Comparison of ENCODE assay signal across 9 cellular contexts in genomic region chr17:28385037-28385797, GRCh38. TPM values are rescaled to one million over a fixed set of nuclear protein-coding genes. Genes with fewer than 3 reads are reported as not detected.
DNase-seq lines count a peak whose midpoint lies in the region; ATAC-seq, FAIRE-seq and TF ChIP-seq lines count a peak whose summit lies in the region.
"Had no signal": no experiment of that assay in that cellular context is flagged by ENCODE, and none has a peak within 500 bp of the region (broad histone marks: within the 10 kb centered on the region; RNA-seq: fewer than 3 reads in every experiment).

No MANE protein-coding gene starts in this region.

- DNase-seq in HT-29 (ENCODE audit: low spot score): peak; percentile 62
- DNase-seq in H1 (ENCODE audit: low read depth in 1 of 2, low spot score in 2 of 2): no peak
- no peak for DNase-seq in omental fat pad (ENCODE audit: low spot score)
- DNase-seq in HPDE6-E6E7 (ENCODE audit: extremely low spot score): no peak
- DNase-seq in stimulated activated naive CD4-positive, alpha-beta T cell treated with Interleukin-2 at 50 U/mL for 16 hours (lab: John Stamatoyannopoulos, UW): no peak
- DNase-seq in HFFc6: no peak

- H3K4me3 ChIP-seq in GM08714 (ENCODE audit: low read length) (peak overlapping the region; percentile 55; the same call in 1 of the 2 replicates), H1 (ENCODE audit: extremely low read depth in 1 of 4, insufficient read depth in 2 of 4, low read depth in 3 of 4, low read length in 4 of 4) (peak overlapping the region; percentile 32 to 77 (median 62))

- no peak overlapping the region for H4K91ac ChIP-seq in H1 (replicated peaks; ENCODE audit: insufficient read length, low read length)

- no peak for TF ChIP-seq RAD21 in H1 (IDR thresholded peaks at IDR 0.05 in 1 of 2, conservative IDR thresholded peaks at IDR 0.05 in 1 of 2; ENCODE audit: low read depth in 2 of 2, low read length in 2 of 2)

- no peak overlapping the region; a peak in 1 of 7 replicates for H3K9ac ChIP-seq in H1 (replicated peaks in 1 of 4; ENCODE audit: extremely low read depth in 1 of 4, low read depth in 3 of 4, low read length in 3 of 4)

- H3K56ac ChIP-seq in H1 (replicated peaks; ENCODE audit: insufficient read length, low read depth, low read length): no peak overlapping the region

- FAIRE-seq in H1 (lab: Jason Lieb, UNC): no peak

- no peak overlapping the region for H3K23ac ChIP-seq in H1 (ENCODE audit: insufficient read length)

- no peak overlapping the region for H3K27ac Mint-ChIP-seq in HFFc6

- no peak overlapping the region; the same call in 1 of the 2 replicates for H2BK15ac ChIP-seq in H1 (ENCODE audit: low read length)

- peaks cover 2 to 4% of the 10 kb centered on the region in 2 experiments for H4K20me1 ChIP-seq in H1 (replicated peaks in 1 of 2; ENCODE audit: control insufficient read depth in 1 of 2, insufficient read depth in 2 of 2, low read length in 2 of 2)

- 0 out of 2 replicates have a peak overlapping the region, but pooled peaks have one; percentile 71 for H4K8ac ChIP-seq in H1 (ENCODE audit: extremely low read depth, insufficient read depth, low read length)

- no peaks in the 10 kb centered on the region for H3K79me2 ChIP-seq in H1 (ENCODE audit: control insufficient read depth in 1 of 2, insufficient read depth in 2 of 2, low read length in 2 of 2)

- H2BK12ac ChIP-seq in H1 (ENCODE audit: low read depth, low read length): 0 out of 2 replicates have a peak overlapping the region, but pooled peaks have one; percentile 2

- no peaks in the 10 kb centered on the region for H3K79me1 ChIP-seq in H1 (ENCODE audit: low read depth, low read length)

- H3K27me3 ChIP-seq in H1 (replicated peaks in 1 of 4; ENCODE audit: control insufficient read depth in 3 of 4, extremely low read depth in 1 of 4, insufficient read depth in 3 of 4, low read length in 3 of 4): peaks cover 38 to 60% (median 54%) of the 10 kb centered on the region in 4 experiments

- WGBS in H1 (ENCODE audit: extremely low coverage in 1 of 2, insufficient coverage in 1 of 2, insufficient read length in 1 of 2, insufficient replicate concordance in 2 of 2, low coverage in 1 of 2, low lambda C conversion rate in 2 of 2, missing lambda C conversion rate in 1 of 2), 2 experiments: 29% methylated on average over 25 of the region's 37 CpGs; no CpG with 5 or more reads in 1 of the 2 experiments

- CTCF ChIA-PET in H1 (lab: Charles Lee; ENCODE audit: partially characterized antibody): interaction anchor here (0.9 to 14.7 kb wide), 10 partner anchors 10 to 154 kb away, joined by 3 to 142 read pairs (median 4); no protein-coding TSS in a partner anchor

- H3K4me1 Mint-ChIP-seq in HFFc6 (ENCODE audit: low read depth): peaks cover 6% of the 10 kb centered on the region

- POLR2A ChIA-PET in H1 (lab: Charles Lee; ENCODE audit: partially characterized antibody): interaction anchor here (1.4 to 12.7 kb wide), 3 partner anchors 13 to 27 kb away, joined by 4 to 135 read pairs (median 9); partner anchors contain the start of genes POLDIP2 and SLC46A1

- ATAC-seq in omental fat pad (ENCODE audit: low FRiP score): peak; percentile 34
- ATAC-seq in HG03039 (IDR thresholded peaks at IDR 0.05; ENCODE audit: unreplicated experiment): no peak

- TF ChIP-seq CTCF in H1 (IDR thresholded peaks at IDR 0.05; ENCODE audit: control extremely low read depth in 1 of 3, insufficient read depth in 1 of 3, low read depth in 1 of 3, low read length in 3 of 3) (no peak), omental fat pad (IDR thresholded peaks at IDR 0.05) (no peak), HFFc6 (IDR thresholded peaks at IDR 0.05) (no peak)

- no peak overlapping the region for H4K5ac ChIP-seq in H1 (ENCODE audit: insufficient read length, low read depth, low read length)

- no peak overlapping the region for H2AK5ac ChIP-seq in H1 (ENCODE audit: low read depth, low read length)

- peak overlapping the region; percentile 65; the same call in 1 of the 2 replicates for H2AFZ ChIP-seq in H1 (ENCODE audit: low read length)

- TF ChIP-seq EP300 in H1 (IDR thresholded peaks at IDR 0.05; ENCODE audit: borderline replicate concordance in 1 of 2, low read depth in 2 of 2, low read length in 2 of 2): no peak

- no peaks in the 10 kb centered on the region for H3K9me3 ChIP-seq in H1 (ENCODE audit: insufficient read depth in 2 of 2, low read depth in 1 of 2, low read length in 1 of 2)

- H2BK5ac ChIP-seq in H1 (ENCODE audit: low read depth, low read length): no peak overlapping the region; the same call in 1 of the 2 replicates

- no peak for TF ChIP-seq POLR2A in H1 (IDR thresholded peaks at IDR 0.05; ENCODE audit: control extremely low read depth in 1 of 2, low read depth in 2 of 2, low read length in 2 of 2)

- H3K36me3 Mint-ChIP-seq in HFFc6 (ENCODE audit: low read depth): peaks cover 12% of the 10 kb centered on the region

- peak overlapping the region; percentile 89 to 95 for H3K4me2 ChIP-seq in H1 (ENCODE audit: insufficient read depth in 1 of 2, low read depth in 2 of 2, low read length in 2 of 2)

- no peak overlapping the region for H3K14ac ChIP-seq in H1 (ENCODE audit: insufficient read length)

- no peak overlapping the region for H3K4ac ChIP-seq in H1 (replicated peaks; ENCODE audit: insufficient read length, low read depth, low read length)

- 0 out of 8 replicates have a peak, but pooled peaks cover 0 to 3% (median 0%) of the 10 kb centered on the region in 4 experiments for H3K36me3 ChIP-seq in H1 (ENCODE audit: control insufficient read depth in 2 of 4, insufficient read depth in 4 of 4, low read length in 3 of 4)

- peaks cover 0 to 13% (median 6%) of the 10 kb centered on the region in 4 experiments; a peak in 4 of 7 replicates for H3K4me1 ChIP-seq in H1 (replicated peaks in 1 of 4; ENCODE audit: control insufficient read depth in 3 of 4, insufficient read depth in 4 of 4, low read length in 3 of 4)

- no peak overlapping the region for H3K27ac ChIP-seq in H1 (ENCODE audit: low read depth, low read length)

- no peak overlapping the region for H3K18ac ChIP-seq in H1 (ENCODE audit: extremely low read depth, low read length)

- H3K27me3 Mint-ChIP-seq in HFFc6 (ENCODE audit: insufficient read depth): no peaks in the 10 kb centered on the region; the same call in 1 of the 2 replicates

- no peaks in the 10 kb centered on the region for H3K9me3 Mint-ChIP-seq in HFFc6
- H3K9me3 Mint-ChIP-seq: neural crest cell had no signal

- H2BK20ac ChIP-seq in H1 (ENCODE audit: low read length): no peak overlapping the region; the same call in 1 of the 2 replicates

- H3K4me3 Mint-ChIP-seq in HFFc6: no peak overlapping the region
- H3K4me3 Mint-ChIP-seq: neural crest cell had no signal

- H3K23me2 ChIP-seq in H1 (ENCODE audit: low read depth, low read length): peaks cover 14% of the 10 kb centered on the region

- no peak overlapping the region for H2BK120ac ChIP-seq in H1 (replicated peaks; ENCODE audit: low read depth, low read length)

RNA-seq across cellular contexts. Expression of gene SARM1, which starts 13.7 kb away (rescaled TPM):
- 8.0 and 8.6 TPM in 2 replicates for total RNA-seq in HT-29 (2014; rRNA removed; shearing (Covaris generic))
- total RNA-seq in H1 (2021; fragmentation: NEBNext Ultra II Directional; extraction: Animal tissue kit (Norgen Biotek cat#: 25700)): 6.5 and 9.2 TPM in 2 replicates
- polyA plus RNA-seq in H1 (2011; rRNA removed): 5.8 and 6.1 TPM in 2 replicates
- 3.7 TPM for polyA plus RNA-seq in H1 (2011; cell fraction: cytosol; rRNA removed)
- 9.4 TPM for polyA plus RNA-seq in H1 (2011; cell fraction: nucleus; rRNA removed)
- polyA plus RNA-seq in H1 (2012, experiment 1 of 2): 4.2 to 7.6 TPM (median 6.5 TPM) in 4 replicates
- polyA plus RNA-seq in H1 (2012, experiment 2 of 2): 5.4 TPM
- 4.0 TPM for polyA plus RNA-seq in H1 (2013, experiment 1 of 2)
- 4.0 TPM for polyA plus RNA-seq in H1 (2013, experiment 2 of 2)
- 11.7 and 15.0 TPM in 2 replicates for polyA minus RNA-seq in H1 (2011; rRNA and poly(A)+ RNA removed)
- 5.9 TPM for polyA minus RNA-seq in H1 (2011; cell fraction: cytosol; rRNA and poly(A)+ RNA removed)
- polyA minus RNA-seq in H1 (2011; cell fraction: nucleus; rRNA and poly(A)+ RNA removed): 6.6 TPM
- total RNA-seq in omental fat pad: 10 to 100 TPM in 3 of 4 donors, 1 to 10 TPM in 1; 8.5 to 13.1 (median 12.3) TPM
- 10 to 100 TPM; 15.1 to 18.9 (median 16.8) TPM for total RNA-seq in HFFc6 (2021; fragmentation: NEBNext Ultra II Directional; extraction: Animal tissue kit (Norgen Biotek cat#: 25700))

RNA-seq across cellular contexts. Expression of gene VTN, which starts 15.1 kb away (rescaled TPM):
- total RNA-seq in HT-29 (2014; rRNA removed; shearing (Covaris generic)): not detected in 2 replicates
- not detected in 2 replicates for total RNA-seq in H1 (2021; fragmentation: NEBNext Ultra II Directional; extraction: Animal tissue kit (Norgen Biotek cat#: 25700))
- polyA plus RNA-seq in H1 (2011; rRNA removed): 0.18 and 0.38 TPM in 2 replicates
- polyA plus RNA-seq in H1 (2011; cell fraction: cytosol; rRNA removed): 0.26 TPM
- 0.64 TPM for polyA plus RNA-seq in H1 (2011; cell fraction: nucleus; rRNA removed)
- polyA plus RNA-seq in H1 (2012, experiment 1 of 2): 0.36 to 0.55 TPM (median 0.46 TPM) in 4 replicates
- polyA plus RNA-seq in H1 (2012, experiment 2 of 2): 0.52 TPM
- 0.22 TPM for polyA plus RNA-seq in H1 (2013, experiment 1 of 2)
- polyA plus RNA-seq in H1 (2013, experiment 2 of 2): 0.13 TPM
- 0.28 TPM in 1 of 2 replicates, not detected in the other for polyA minus RNA-seq in H1 (2011; rRNA and poly(A)+ RNA removed)
- polyA minus RNA-seq in H1 (2011; cell fraction: cytosol; rRNA and poly(A)+ RNA removed): not detected
- polyA minus RNA-seq in H1 (2011; cell fraction: nucleus; rRNA and poly(A)+ RNA removed): 1.1 TPM
- 10 to 100 TPM in 2 of 4 donors, 1 to 10 TPM in 2; 3.2 to 82.4 (median 14.7) TPM for total RNA-seq in omental fat pad
- total RNA-seq in HFFc6 (2021; fragmentation: NEBNext Ultra II Directional; extraction: Animal tissue kit (Norgen Biotek cat#: 25700)): under 1 TPM; 0.36 to 0.76 (median 0.60) TPM

RNA-seq across cellular contexts. Expression of gene SEBOX, which starts 20.2 kb away (rescaled TPM):
- not detected in 2 replicates for total RNA-seq in HT-29 (2014; rRNA removed; shearing (Covaris generic))
- not detected in 2 replicates for total RNA-seq in H1 (2021; fragmentation: NEBNext Ultra II Directional; extraction: Animal tissue kit (Norgen Biotek cat#: 25700))
- not detected in 2 replicates for polyA plus RNA-seq in H1 (2011; rRNA removed)
- not detected for polyA plus RNA-seq in H1 (2011; cell fraction: cytosol; rRNA removed)
- not detected for polyA plus RNA-seq in H1 (2011; cell fraction: nucleus; rRNA removed)
- not detected in 4 replicates for polyA plus RNA-seq in H1 (2012, experiment 1 of 2)
- not detected for polyA plus RNA-seq in H1 (2012, experiment 2 of 2)
- not detected for polyA plus RNA-seq in H1 (2013, experiment 1 of 2)
- polyA plus RNA-seq in H1 (2013, experiment 2 of 2): not detected
- not detected in 2 replicates for polyA minus RNA-seq in H1 (2011; rRNA and poly(A)+ RNA removed)
- polyA minus RNA-seq in H1 (2011; cell fraction: cytosol; rRNA and poly(A)+ RNA removed): not detected
- not detected for polyA minus RNA-seq in H1 (2011; cell fraction: nucleus; rRNA and poly(A)+ RNA removed)
- total RNA-seq in omental fat pad: not detected
- not detected for total RNA-seq in HFFc6 (2021; fragmentation: NEBNext Ultra II Directional; extraction: Animal tissue kit (Norgen Biotek cat#: 25700))
- total RNA-seq: neural crest cell had no signal

RNA-seq across cellular contexts. Expression of gene SLC46A1, which starts 20.8 kb away (rescaled TPM):
- 5.0 and 5.1 TPM in 2 replicates for total RNA-seq in HT-29 (2014; rRNA removed; shearing (Covaris generic))
- total RNA-seq in H1 (2021; fragmentation: NEBNext Ultra II Directional; extraction: Animal tissue kit (Norgen Biotek cat#: 25700)): 7.1 and 8.7 TPM in 2 replicates
- polyA plus RNA-seq in H1 (2011; rRNA removed): 5.3 and 5.9 TPM in 2 replicates
- 3.6 TPM for polyA plus RNA-seq in H1 (2011; cell fraction: cytosol; rRNA removed)
- polyA plus RNA-seq in H1 (2011; cell fraction: nucleus; rRNA removed): 7.7 TPM
- polyA plus RNA-seq in H1 (2012, experiment 1 of 2): 5.4 to 7.1 TPM (median 6.5 TPM) in 4 replicates
- 6.1 TPM for polyA plus RNA-seq in H1 (2012, experiment 2 of 2)
- polyA plus RNA-seq in H1 (2013, experiment 1 of 2): 10.0 TPM
- polyA plus RNA-seq in H1 (2013, experiment 2 of 2): 9.6 TPM
- 7.4 and 10.2 TPM in 2 replicates for polyA minus RNA-seq in H1 (2011; rRNA and poly(A)+ RNA removed)
- 4.5 TPM for polyA minus RNA-seq in H1 (2011; cell fraction: cytosol; rRNA and poly(A)+ RNA removed)
- polyA minus RNA-seq in H1 (2011; cell fraction: nucleus; rRNA and poly(A)+ RNA removed): 10.5 TPM
- total RNA-seq in omental fat pad: 10 to 100 TPM; 11.3 to 16.9 (median 12.9) TPM
- total RNA-seq in HFFc6 (2021; fragmentation: NEBNext Ultra II Directional; extraction: Animal tissue kit (Norgen Biotek cat#: 25700)): 1 to 10 TPM; 4.3 to 6.7 (median 6.4) TPM

RNA-seq across cellular contexts. Expression of gene POLDIP2, which starts 27.9 kb away (rescaled TPM):
- total RNA-seq in HT-29 (2014; rRNA removed; shearing (Covaris generic)): 146 and 158 TPM in 2 replicates
- total RNA-seq in H1 (2021; fragmentation: NEBNext Ultra II Directional; extraction: Animal tissue kit (Norgen Biotek cat#: 25700)): 74.0 and 75.3 TPM in 2 replicates
- polyA plus RNA-seq in H1 (2011; rRNA removed): 76.1 and 92.3 TPM in 2 replicates
- 73.8 TPM for polyA plus RNA-seq in H1 (2011; cell fraction: cytosol; rRNA removed)
- 73.2 TPM for polyA plus RNA-seq in H1 (2011; cell fraction: nucleus; rRNA removed)
- polyA plus RNA-seq in H1 (2012, experiment 1 of 2): 70.2 to 81.0 TPM (median 78.6 TPM) in 4 replicates
- 90.8 TPM for polyA plus RNA-seq in H1 (2012, experiment 2 of 2)
- 54.0 TPM for polyA plus RNA-seq in H1 (2013, experiment 1 of 2)
- polyA plus RNA-seq in H1 (2013, experiment 2 of 2): 54.4 TPM
- 64.2 and 65.9 TPM in 2 replicates for polyA minus RNA-seq in H1 (2011; rRNA and poly(A)+ RNA removed)
- polyA minus RNA-seq in H1 (2011; cell fraction: cytosol; rRNA and poly(A)+ RNA removed): 35.7 TPM
- polyA minus RNA-seq in H1 (2011; cell fraction: nucleus; rRNA and poly(A)+ RNA removed): 29.5 TPM
- 10 to 100 TPM; 62.7 to 86.0 (median 72.4) TPM for total RNA-seq in omental fat pad
- 100 to 1,000 TPM; 104 to 118 (median 106) TPM for total RNA-seq in HFFc6 (2021; fragmentation: NEBNext Ultra II Directional; extraction: Animal tissue kit (Norgen Biotek cat#: 25700))
